ENCODE assay signal across 1 cellular context in the genomic region with DNA sequence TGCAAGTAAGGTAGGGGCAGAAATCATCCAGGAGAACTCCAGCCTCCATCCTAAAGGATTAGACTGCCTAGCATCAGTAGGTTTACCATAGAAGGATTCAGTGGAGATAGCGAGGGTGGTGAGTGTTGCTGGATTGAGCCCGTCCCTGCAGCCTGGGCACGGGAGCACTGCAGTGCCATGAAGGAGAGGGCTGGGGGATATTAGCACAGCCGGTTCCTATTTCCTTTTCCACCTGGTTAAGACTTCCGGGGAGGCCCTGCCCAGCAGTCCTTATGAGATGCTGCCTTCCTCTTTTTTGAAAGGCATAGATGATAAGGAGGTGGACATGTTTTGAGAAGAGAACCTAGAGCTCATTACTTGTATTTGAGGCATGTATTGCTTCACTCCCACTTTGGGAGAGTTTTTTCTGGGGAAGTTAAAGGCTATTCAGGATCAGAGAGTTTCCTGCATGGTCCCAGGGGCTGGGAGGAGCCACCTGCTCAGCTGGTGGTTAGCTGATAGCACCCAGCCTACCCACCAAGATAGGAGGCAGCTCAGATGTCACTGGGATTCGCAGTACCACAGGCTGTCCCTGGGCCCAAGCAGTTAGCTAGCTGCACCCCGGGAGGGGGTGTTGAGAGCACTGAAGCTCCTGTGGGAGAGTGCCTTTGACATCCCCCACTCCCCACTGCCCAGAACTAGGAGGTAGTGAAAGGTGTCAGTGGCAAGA.
TF ChIP-seq lines count a peak whose summit lies in the region.

No MANE protein-coding gene starts in this region.

TF ChIP-seq in K562, 482 proteins besides CTCF, POLR2A, EP300 and RAD21 (continued from another document):
- TF ChIP-seq MYC (IDR thresholded peaks at IDR 0.05; ENCODE audit: low read depth, low read length) (0 out of 2 replicates have a peak, but pooled peaks have one; percentile 21), MYC (CRISPR knock-in tag; IDR thresholded peaks at IDR 0.05; ENCODE audit: borderline replicate concordance, low read depth) (no peak), EGR1 (conservative IDR thresholded peaks at IDR 0.05) (no peak), GABPA (tag; conservative IDR thresholded peaks at IDR 0.05; ENCODE audit: low read depth) (peak; percentile 71), ZNF12 (CRISPR knock-in tag; IDR thresholded peaks at IDR 0.05) (no peak), CBFA2T3 (IDR thresholded peaks at IDR 0.05) (peak; percentile 71), DACH1 (IDR thresholded peaks at IDR 0.05; ENCODE audit: partially characterized antibody) (peak; percentile 39), MAZ (CRISPR knock-in tag; conservative IDR thresholded peaks at IDR 0.05 in 1 of 2, IDR thresholded peaks at IDR 0.05 in 1 of 2) (peak in 1 of 2 experiments; percentile 22; a peak in 1 of 4 replicates), PHF8 (IDR thresholded peaks at IDR 0.05; ENCODE audit: borderline replicate concordance, low read length) (no peak), ZBTB7A (IDR thresholded peaks at IDR 0.05; ENCODE audit: borderline replicate concordance, control insufficient read depth, low read depth, low read length) (0 out of 2 replicates have a peak, but pooled peaks have one; percentile 32), ZNF311 (CRISPR knock-in tag; IDR thresholded peaks at IDR 0.05) (no peak), XRCC3 (IDR thresholded peaks at IDR 0.05) (no peak), PURB (CRISPR knock-in tag; IDR thresholded peaks at IDR 0.05; ENCODE audit: low read depth) (no peak), L3MBTL2 (IDR thresholded peaks at IDR 0.05) (no peak), SPI1 (IDR thresholded peaks at IDR 0.05; ENCODE audit: borderline replicate concordance, low read depth, low read length) (peak; percentile 99), CCAR2 (IDR thresholded peaks at IDR 0.05; ENCODE audit: low read depth, low read length) (no peak), ZNF134 (CRISPR knock-in tag; conservative IDR thresholded peaks at IDR 0.05) (no peak), CREBBP (IDR thresholded peaks at IDR 0.05; ENCODE audit: low read depth, low read length) (no peak), BCL6 (CRISPR knock-in tag; IDR thresholded peaks at IDR 0.05) (no peak)
- TF ChIP-seq, protein P1, sequence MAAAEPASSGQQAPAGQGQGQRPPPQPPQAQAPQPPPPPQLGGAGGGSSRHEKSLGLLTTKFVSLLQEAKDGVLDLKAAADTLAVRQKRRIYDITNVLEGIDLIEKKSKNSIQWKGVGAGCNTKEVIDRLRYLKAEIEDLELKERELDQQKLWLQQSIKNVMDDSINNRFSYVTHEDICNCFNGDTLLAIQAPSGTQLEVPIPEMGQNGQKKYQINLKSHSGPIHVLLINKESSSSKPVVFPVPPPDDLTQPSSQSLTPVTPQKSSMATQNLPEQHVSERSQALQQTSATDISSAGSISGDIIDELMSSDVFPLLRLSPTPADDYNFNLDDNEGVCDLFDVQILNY (CRISPR knock-in tag; IDR thresholded peaks at IDR 0.05): no peak
- TF ChIP-seq, protein P2, sequence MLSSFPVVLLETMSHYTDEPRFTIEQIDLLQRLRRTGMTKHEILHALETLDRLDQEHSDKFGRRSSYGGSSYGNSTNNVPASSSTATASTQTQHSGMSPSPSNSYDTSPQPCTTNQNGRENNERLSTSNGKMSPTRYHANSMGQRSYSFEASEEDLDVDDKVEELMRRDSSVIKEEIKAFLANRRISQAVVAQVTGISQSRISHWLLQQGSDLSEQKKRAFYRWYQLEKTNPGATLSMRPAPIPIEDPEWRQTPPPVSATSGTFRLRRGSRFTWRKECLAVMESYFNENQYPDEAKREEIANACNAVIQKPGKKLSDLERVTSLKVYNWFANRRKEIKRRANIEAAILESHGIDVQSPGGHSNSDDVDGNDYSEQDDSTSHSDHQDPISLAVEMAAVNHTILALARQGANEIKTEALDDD (IDR thresholded peaks at IDR 0.05): peak; percentile 43
- TF ChIP-seq, protein P3, sequence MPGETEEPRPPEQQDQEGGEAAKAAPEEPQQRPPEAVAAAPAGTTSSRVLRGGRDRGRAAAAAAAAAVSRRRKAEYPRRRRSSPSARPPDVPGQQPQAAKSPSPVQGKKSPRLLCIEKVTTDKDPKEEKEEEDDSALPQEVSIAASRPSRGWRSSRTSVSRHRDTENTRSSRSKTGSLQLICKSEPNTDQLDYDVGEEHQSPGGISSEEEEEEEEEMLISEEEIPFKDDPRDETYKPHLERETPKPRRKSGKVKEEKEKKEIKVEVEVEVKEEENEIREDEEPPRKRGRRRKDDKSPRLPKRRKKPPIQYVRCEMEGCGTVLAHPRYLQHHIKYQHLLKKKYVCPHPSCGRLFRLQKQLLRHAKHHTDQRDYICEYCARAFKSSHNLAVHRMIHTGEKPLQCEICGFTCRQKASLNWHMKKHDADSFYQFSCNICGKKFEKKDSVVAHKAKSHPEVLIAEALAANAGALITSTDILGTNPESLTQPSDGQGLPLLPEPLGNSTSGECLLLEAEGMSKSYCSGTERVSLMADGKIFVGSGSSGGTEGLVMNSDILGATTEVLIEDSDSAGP (CRISPR knock-in tag; IDR thresholded peaks at IDR 0.05): no peak
TF ChIP-seq in K562: peak in this region for 40.
